Comparison of ENCODE assay signal across 10 cellular contexts in genomic region chrX:109843963-109844751, GRCh38.
A peak's percentile ranks its signal among the peaks of the same experiment; 100 is the strongest.
DNase-seq lines count a peak whose midpoint lies in the region; ATAC-seq and TF ChIP-seq lines count a peak whose summit lies in the region.
"Had no signal": no experiment of that assay in that cellular context is flagged by ENCODE, and none has a peak within 500 bp of the region (broad histone marks: within the 10 kb centered on the region; RNA-seq: fewer than 3 reads in every experiment).

No MANE protein-coding gene starts in this region.

- in situ Hi-C loops in gastrocnemius medialis (cut with MboI; ENCODE audit: low sequenced_read_pairs in 4 of 4): no loop called here

- intact Hi-C loops in activated T-helper 2 cell treated with anti-CD3 and anti-CD28 coated beads, Interferon-gamma antibody, Interleukin-2, Interleukin-4, amounts not matched to agents 10 μg/mL and 5 μg/mL and 100 μg/mL, durations not matched to agents 14 hours and 24 hours and 36 hours (cut with micrococcal nuclease): loop anchor here (5.0 to 10.0 kb wide), 3 partner anchors 132 to 471 kb away; partner anchors contain the start of gene AMMECR1
- intact Hi-C loops in gastrocnemius medialis (cut with DNase I; ENCODE audit: low total_unique reads) (loop anchor here (5.0 kb wide), 1 partner anchor 307 kb away; the partner anchor contains the start of gene NXT2), uterus (cut with DNase I; ENCODE audit: low total_unique reads) (no loop called here)

- no peaks in the 10 kb centered on the region for H3K27me3 Mint-ChIP-seq in activated T-helper 2 cell treated with anti-CD3 and anti-CD28 coated beads, Interferon-gamma antibody, Interleukin-2, Interleukin-4, amounts not matched to agents 10 μg/mL and 5 μg/mL and 100 μg/mL, durations not matched to agents 14 hours and 24 hours and 36 hours (ENCODE audit: low read depth)

- H3K36me3 Mint-ChIP-seq in activated T-helper 2 cell treated with anti-CD3 and anti-CD28 coated beads, Interferon-gamma antibody, Interleukin-2, Interleukin-4, amounts not matched to agents 10 μg/mL and 5 μg/mL and 100 μg/mL, durations not matched to agents 14 hours and 24 hours and 36 hours (ENCODE audit: low read depth): no peaks in the 10 kb centered on the region

- H3K4me1 Mint-ChIP-seq in activated T-helper 2 cell treated with anti-CD3 and anti-CD28 coated beads, Interferon-gamma antibody, Interleukin-2, Interleukin-4, amounts not matched to agents 10 μg/mL and 5 μg/mL and 100 μg/mL, durations not matched to agents 14 hours and 24 hours and 36 hours (ENCODE audit: low read depth): peaks cover 48% of the 10 kb centered on the region

- peak overlapping the region; percentile 12 for H3K27ac Mint-ChIP-seq in activated T-helper 2 cell treated with anti-CD3 and anti-CD28 coated beads, Interferon-gamma antibody, Interleukin-2, Interleukin-4, amounts not matched to agents 10 μg/mL and 5 μg/mL and 100 μg/mL, durations not matched to agents 14 hours and 24 hours and 36 hours

- TF ChIP-seq CTCF in gastrocnemius medialis (IDR thresholded peaks at IDR 0.05 in 4 of 5, conservative IDR thresholded peaks at IDR 0.05 in 1 of 5): no peak
- no peak for TF ChIP-seq CTCF in uterus (IDR thresholded peaks at IDR 0.05)

- no peaks in the 10 kb centered on the region for H3K4me1 ChIP-seq in gastrocnemius medialis
- H3K4me1 ChIP-seq in uterus: no peaks in the 10 kb centered on the region

- H3K4me3 Mint-ChIP-seq in activated T-helper 2 cell treated with anti-CD3 and anti-CD28 coated beads, Interferon-gamma antibody, Interleukin-2, Interleukin-4, amounts not matched to agents 10 μg/mL and 5 μg/mL and 100 μg/mL, durations not matched to agents 14 hours and 24 hours and 36 hours (ENCODE audit: low read depth): no peak overlapping the region

- H3K9me3 ChIP-seq in gastrocnemius medialis (no peaks in the 10 kb centered on the region), uterus (no peaks in the 10 kb centered on the region)
- H3K9me3 ChIP-seq: thoracic aorta had no signal

- peak; percentile 26 for DNase-seq in NCI-H2196 (lab: John Stamatoyannopoulos, UW; ENCODE audit: unreplicated experiment)
- no peak for DNase-seq in NCI-H2196 treated with DMSO at 0.1 percent for 48 hours (lab: John Stamatoyannopoulos, UW; ENCODE audit: unreplicated experiment)
- no peak for DNase-seq in activated T-helper 2 cell treated with anti-CD3 and anti-CD28 coated beads, Interferon-gamma antibody, Interleukin-2, Interleukin-4, amounts not matched to agents 10 μg/mL and 5 μg/mL and 100 μg/mL, durations not matched to agents 14 hours and 24 hours and 36 hours (ENCODE audit: low spot score)
- DNase-seq in gastrocnemius medialis: peak in 1 of 2 donors; percentile 51
- no peak for DNase-seq in uterus
- no peak for DNase-seq in SKM-1 treated with dmso at 0.1 percent for 144 hours (lab: John Stamatoyannopoulos, UW; ENCODE audit: unreplicated experiment)
- DNase-seq: PC-3 had no signal

- TF ChIP-seq POLR2A in gastrocnemius medialis (IDR thresholded peaks at IDR 0.05): no peak
- no peak for TF ChIP-seq POLR2A in uterus (IDR thresholded peaks at IDR 0.05)

- H3K4me3 ChIP-seq in gastrocnemius medialis (no peak overlapping the region), uterus (no peak overlapping the region)
- H3K4me3 ChIP-seq: thoracic aorta had no signal

- H3K27ac ChIP-seq in gastrocnemius medialis (peak overlapping the region in 2 of 4 donors; percentile 15 to 61), uterus (no peak overlapping the region)

- ATAC-seq in HG02884 (IDR thresholded peaks at IDR 0.05; ENCODE audit: unreplicated experiment) (peak; percentile 64), gastrocnemius medialis (peak; percentile 52 to 84), HG03095 (IDR thresholded peaks at IDR 0.05; ENCODE audit: unreplicated experiment) (no peak)
- ATAC-seq: PC-3 had no signal

- H3K9me3 Mint-ChIP-seq in activated T-helper 2 cell treated with anti-CD3 and anti-CD28 coated beads, Interferon-gamma antibody, Interleukin-2, Interleukin-4, amounts not matched to agents 10 μg/mL and 5 μg/mL and 100 μg/mL, durations not matched to agents 14 hours and 24 hours and 36 hours: no peaks in the 10 kb centered on the region

- H3K36me3 ChIP-seq in gastrocnemius medialis (no peaks in the 10 kb centered on the region), uterus (no peaks in the 10 kb centered on the region)
- H3K36me3 ChIP-seq: thoracic aorta had no signal

- no peaks in the 10 kb centered on the region for H3K27me3 ChIP-seq in gastrocnemius medialis
- no peaks in the 10 kb centered on the region for H3K27me3 ChIP-seq in uterus
